Comparison of ENCODE assay signal across 19 cellular contexts in genomic region chr9:26266111-26266791, GRCh38.
"Had no signal": no experiment of that assay in that cellular context is flagged by ENCODE, and none has a peak within 500 bp of the region (broad histone marks: within the 10 kb centered on the region; RNA-seq: fewer than 3 reads in every experiment).

No MANE protein-coding gene starts in this region.

- H3K27me3 Mint-ChIP-seq: activated CD4-positive, alpha-beta memory T cell treated with anti-CD3 and anti-CD28 coated beads for 36 hours; effector memory CD8-positive, alpha-beta T cell; stimulated activated memory B cell treated with anti-CD40 and anti-IgM and Interleukin-4, amounts not matched to agents 10 μg/mL and 1 μg/mL and 100 μg/mL, for 72 hours; T-helper 17 cell; type B pancreatic cell had no signal

- H3K27ac Mint-ChIP-seq: activated CD4-positive, alpha-beta memory T cell treated with anti-CD3 and anti-CD28 coated beads for 36 hours; activated naive CD4-positive, alpha-beta T cell treated with anti-CD3 and anti-CD28 coated beads, Interleukin-2, amount 50 U/mL, for 72 hours; activated T-helper 1 cell treated with anti-CD3 and anti-CD28 coated beads, Interleukin-12 subunit alpha, Interleukin-12 subunit beta, Interleukin-2, Interleukin-4 antibody, amounts not matched to agents 30 ng/mL and 10 ng/mL and 1 ng/mL, durations not matched to agents 14 hours and 24 hours and 36 hours; effector memory CD8-positive, alpha-beta T cell; stimulated activated memory B cell treated with anti-CD40 and anti-IgM and Interleukin-4, amounts not matched to agents 10 μg/mL and 1 μg/mL and 100 μg/mL, for 72 hours; T-helper 17 cell; type B pancreatic cell had no signal

- H3K4me3 ChIP-seq: adrenal gland, left lung, prostate gland, testis had no signal

- H3K9me3 ChIP-seq: adrenal gland, left lung, prostate gland, testis had no signal

- H3K4me1 Mint-ChIP-seq: stimulated activated memory B cell treated with anti-CD40 and anti-IgM and Interleukin-4, amounts not matched to agents 10 μg/mL and 1 μg/mL and 100 μg/mL, for 72 hours; T-helper 17 cell had no signal

- H3K27me3 ChIP-seq: adrenal gland, foreskin keratinocyte, left lung, testis had no signal

- H3K4me3 Mint-ChIP-seq: activated CD4-positive, alpha-beta memory T cell treated with anti-CD3 and anti-CD28 coated beads for 36 hours; activated T-helper 1 cell treated with anti-CD3 and anti-CD28 coated beads, Interleukin-12 subunit alpha, Interleukin-12 subunit beta, Interleukin-2, Interleukin-4 antibody, amounts not matched to agents 30 ng/mL and 10 ng/mL and 1 ng/mL, durations not matched to agents 14 hours and 24 hours and 36 hours; effector memory CD8-positive, alpha-beta T cell; stimulated activated memory B cell treated with anti-CD40 and anti-IgM and Interleukin-4, amounts not matched to agents 10 μg/mL and 1 μg/mL and 100 μg/mL, for 72 hours; T-helper 17 cell; type B pancreatic cell had no signal

- H3K4me1 ChIP-seq: adrenal gland, left lung, prostate gland, testis had no signal

- H3K27ac ChIP-seq: adrenal gland, foreskin keratinocyte, left lung, prostate gland, testis, WERI-Rb-1 had no signal

- H3K9me3 Mint-ChIP-seq: activated T-helper 1 cell treated with anti-CD3 and anti-CD28 coated beads, Interleukin-12 subunit alpha, Interleukin-12 subunit beta, Interleukin-2, Interleukin-4 antibody, amounts not matched to agents 30 ng/mL and 10 ng/mL and 1 ng/mL, durations not matched to agents 14 hours and 24 hours and 36 hours; stimulated activated memory B cell treated with anti-CD40 and anti-IgM and Interleukin-4, amounts not matched to agents 10 μg/mL and 1 μg/mL and 100 μg/mL, for 72 hours had no signal

- ATAC-seq: activated naive CD4-positive, alpha-beta T cell treated with anti-CD3 and anti-CD28 coated beads, Interleukin-2, amount 50 U/mL, for 72 hours; effector memory CD8-positive, alpha-beta T cell; right cardiac atrium; stimulated activated memory B cell treated with anti-CD40 and anti-IgM and Interleukin-4, amounts not matched to agents 10 μg/mL and 1 μg/mL and 100 μg/mL, for 72 hours; T-helper 17 cell had no signal

- DNase-seq: activated CD4-positive, alpha-beta memory T cell treated with anti-CD3 and anti-CD28 coated beads for 36 hours; activated gamma-delta T cell treated with Interleukin-2 at 50 U/mL for 16 hours; activated T-cell treated with anti-CD3 and anti-CD28 coated beads for 4 hours; adrenal gland; dermis blood vessel endothelial cell; effector memory CD8-positive, alpha-beta T cell; foreskin keratinocyte; left lung; midbrain; right cardiac atrium; stimulated activated CD4-positive, alpha-beta T cell treated with anti-CD3 and anti-CD28 coated beads, Interleukin-4, amount 100 ng/mL, for 4 hours; T-helper 17 cell; testis; WERI-Rb-1 had no signal

- H3K36me3 ChIP-seq: adrenal gland, left lung, prostate gland, WERI-Rb-1 had no signal

- H3K36me3 Mint-ChIP-seq: activated CD4-positive, alpha-beta memory T cell treated with anti-CD3 and anti-CD28 coated beads for 36 hours; activated naive CD4-positive, alpha-beta T cell treated with anti-CD3 and anti-CD28 coated beads, Interleukin-2, amount 50 U/mL, for 72 hours; stimulated activated memory B cell treated with anti-CD40 and anti-IgM and Interleukin-4, amounts not matched to agents 10 μg/mL and 1 μg/mL and 100 μg/mL, for 72 hours; type B pancreatic cell had no signal
